ENCODE assay signal across 23 cellular contexts in the genomic region with DNA sequence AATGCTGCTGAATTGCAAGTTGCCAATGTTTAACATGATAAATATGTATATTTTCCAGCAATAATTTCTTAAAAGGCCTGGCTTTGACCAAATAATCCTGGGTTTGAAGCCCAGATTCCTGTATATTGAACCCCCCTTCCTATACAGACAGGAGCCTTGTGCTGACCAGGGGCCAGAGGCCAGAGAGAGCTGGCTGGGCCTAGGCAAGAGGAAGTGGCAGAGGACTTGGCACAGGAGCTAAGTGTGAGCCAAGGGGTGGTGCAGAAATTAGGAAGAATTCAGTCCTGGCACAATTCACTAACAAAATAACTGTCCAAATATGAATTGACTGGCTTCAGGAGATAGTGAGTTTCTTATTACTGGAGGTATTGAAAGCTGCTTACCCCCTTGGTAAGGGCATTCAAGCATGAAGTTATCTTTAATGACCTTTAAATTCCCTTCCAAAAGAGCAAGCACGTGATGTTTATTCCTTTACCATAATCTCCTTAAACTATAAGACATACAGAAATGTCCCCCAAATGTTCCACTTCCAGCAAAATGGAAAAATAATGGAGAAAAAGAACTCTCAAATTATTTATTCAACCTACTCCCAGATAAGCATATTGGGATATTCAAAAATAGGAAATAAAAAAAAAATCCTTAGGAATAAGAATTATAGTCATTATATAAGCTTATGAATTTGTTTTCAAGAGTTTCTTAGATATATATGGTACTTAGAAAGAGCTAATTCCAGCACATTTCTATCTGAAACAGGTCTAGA. TPM values are rescaled to one million over a fixed set of nuclear protein-coding genes. Genes with fewer than 3 reads are reported as not detected.
DNase-seq lines count a peak whose midpoint lies in the region; ATAC-seq and TF ChIP-seq lines count a peak whose summit lies in the region.
"Had no signal": no experiment of that assay in that cellular context is flagged by ENCODE, and none has a peak within 500 bp of the region (broad histone marks: within the 10 kb centered on the region; RNA-seq: fewer than 3 reads in every experiment).

No MANE protein-coding gene starts in this region.

- CTCF ChIA-PET in IMR-90 (lab: Yijun Ruan, JAX), result interaction anchor here (1.6 kb wide), 1 partner anchor 11 kb away, joined by 5 read pairs; no protein-coding TSS in a partner anchor
- CTCF ChIA-PET in WTC11 (lab: Charles Lee), result no interaction called here

- H3K27me3 ChIP-seq in IMR-90 (ENCODE audit: control insufficient read depth, insufficient read depth, low read length) (no peaks in the 10 kb centered on the region), osteoblast (ENCODE audit: insufficient read depth, low read length) (no peaks in the 10 kb centered on the region), Peyer's patch (no peaks in the 10 kb centered on the region)
- H3K27me3 ChIP-seq in effector memory CD4-positive, alpha-beta T cell (replicated peaks; ENCODE audit: control insufficient read depth, insufficient read depth, low read length, poor library complexity, severe bottlenecking), result no peaks in the 10 kb centered on the region
- H3K27me3 ChIP-seq: adrenal gland, esophagus squamous epithelium, ovary, vagina had no signal

- no peak overlapping the region for H2BK20ac ChIP-seq in IMR-90 (ENCODE audit: low read depth, low read length)

- no peak overlapping the region for H4K91ac ChIP-seq in IMR-90 (ENCODE audit: insufficient read depth, low read depth, low read length)

- peaks cover 20% of the 10 kb centered on the region for H3K4me1 Mint-ChIP-seq in WTC11

- H3K27ac ChIP-seq in IMR-90 (ENCODE audit: insufficient read depth, low read length), result no peak overlapping the region
- no peak overlapping the region for H3K27ac ChIP-seq in osteoblast (ENCODE audit: low read depth, low read length)
- no peak overlapping the region for H3K27ac ChIP-seq in effector memory CD4-positive, alpha-beta T cell (ENCODE audit: insufficient read depth, low read length, poor library complexity, severe bottlenecking)
- no peak overlapping the region for H3K27ac ChIP-seq in Peyer's patch
- H3K27ac ChIP-seq: adrenal gland, esophagus squamous epithelium, ovary, PC-9, vagina had no signal

- no peak for ATAC-seq in IMR-90 (ENCODE audit: low read depth)
- ATAC-seq in WTC11, result 0 out of 2 replicates have a peak, but pooled peaks have one; percentile 18
- ATAC-seq: activated CD8-positive, alpha-beta memory T cell treated with anti-CD3 and anti-CD28 coated beads, Interleukin-2, amount 10 ng/mL, durations not matched to agents 7 days and 5 days had no signal

- no peaks in the 10 kb centered on the region for H3K9me3 Mint-ChIP-seq in WTC11

- no peak for TF ChIP-seq POLR2A in IMR-90 (IDR thresholded peaks at IDR 0.05; ENCODE audit: low read depth, low read length)
- TF ChIP-seq POLR2A in Peyer's patch (IDR thresholded peaks at IDR 0.05), result no peak

- H3K56ac ChIP-seq in IMR-90 (ENCODE audit: extremely low read depth, insufficient read depth, low read length), result no peak overlapping the region

- H3K9ac ChIP-seq in IMR-90 (ENCODE audit: low read depth, low read length), result no peak overlapping the region
- H3K9ac ChIP-seq: SK-N-SH had no signal

- no peak overlapping the region for H2BK5ac ChIP-seq in IMR-90 (ENCODE audit: low read depth, low read length, poor library complexity, severe bottlenecking)

- TF ChIP-seq CTCF in IMR-90 (conservative IDR thresholded peaks at IDR 0.05; ENCODE audit: low read depth, low read length), result no peak
- no peak for TF ChIP-seq CTCF in WTC11 (IDR thresholded peaks at IDR 0.05)
- no peak for TF ChIP-seq CTCF in osteoblast (IDR thresholded peaks at IDR 0.05; ENCODE audit: extremely low read depth, low read depth, low read length)
- no peak for TF ChIP-seq CTCF in Peyer's patch (IDR thresholded peaks at IDR 0.05)

- H2AFZ ChIP-seq in IMR-90 (replicated peaks; ENCODE audit: low read length, poor library complexity) (no peak overlapping the region), osteoblast (ENCODE audit: low read length) (peak overlapping the region; percentile 9)
- H2AFZ ChIP-seq: PC-9 had no signal

- peaks cover 11 to 23% of the 10 kb centered on the region in 2 experiments; a peak in 3 of 4 replicates for H3K79me1 ChIP-seq in IMR-90 (ENCODE audit: low read depth in 1 of 2, low read length in 2 of 2)

- H3K4me3 ChIP-seq in IMR-90 (ENCODE audit: insufficient read depth, low read depth, low read length), result no peak overlapping the region
- no peak overlapping the region for H3K4me3 ChIP-seq in osteoblast (ENCODE audit: insufficient read depth, low read length)
- no peak overlapping the region for H3K4me3 ChIP-seq in effector memory CD4-positive, alpha-beta T cell (ENCODE audit: insufficient read depth, low read depth, low read length, poor library complexity, severe bottlenecking)
- no peak overlapping the region for H3K4me3 ChIP-seq in Peyer's patch
- H3K4me3 ChIP-seq: adrenal gland, esophagus squamous epithelium, ovary, PC-9, vagina had no signal

- H3K18ac ChIP-seq in IMR-90 (ENCODE audit: low read depth, low read length), result no peak overlapping the region

- no peak overlapping the region for H2BK15ac ChIP-seq in IMR-90 (ENCODE audit: low read depth, low read length)

- peak overlapping the region; percentile 66 for H2AK9ac ChIP-seq in IMR-90 (replicated peaks; ENCODE audit: low read depth, low read length, poor library complexity)

- H3K4me3 Mint-ChIP-seq in WTC11, result no peak overlapping the region
- H3K4me3 Mint-ChIP-seq: activated CD8-positive, alpha-beta memory T cell treated with anti-CD3 and anti-CD28 coated beads, Interleukin-2, amount 10 ng/mL, durations not matched to agents 7 days and 5 days; B cell had no signal

- H3K79me2 ChIP-seq in osteoblast (ENCODE audit: insufficient read depth, low read length), result no peaks in the 10 kb centered on the region

- dilution Hi-C loops in IMR-90 (cut with HindIII; ENCODE audit: low sequenced_read_pairs, unreplicated experiment), result no loop called here

- BruUV-seq in IMR-90 (replicated peaks; lab: Mats Ljungman, UMichigan), result no TSS peak

- H3K36me3 ChIP-seq in IMR-90 (ENCODE audit: control insufficient read depth, insufficient read depth, low read length), result no peaks in the 10 kb centered on the region; the same call in 1 of the 2 replicates
- H3K36me3 ChIP-seq in osteoblast (ENCODE audit: insufficient read depth, low read length), result no peaks in the 10 kb centered on the region
- no peaks in the 10 kb centered on the region for H3K36me3 ChIP-seq in effector memory CD4-positive, alpha-beta T cell (ENCODE audit: control insufficient read depth, insufficient read depth, low read length)
- H3K36me3 ChIP-seq in Peyer's patch, result no peaks in the 10 kb centered on the region
- H3K36me3 ChIP-seq: adrenal gland, esophagus squamous epithelium, ovary, vagina had no signal

- H3K9me3 ChIP-seq in IMR-90 (ENCODE audit: control insufficient read depth, insufficient read depth, low read length) (no peaks in the 10 kb centered on the region), osteoblast (ENCODE audit: low read depth, low read length) (no peaks in the 10 kb centered on the region), Peyer's patch (no peaks in the 10 kb centered on the region)
- no peaks in the 10 kb centered on the region for H3K9me3 ChIP-seq in effector memory CD4-positive, alpha-beta T cell (ENCODE audit: control insufficient read depth, low read length)
- H3K9me3 ChIP-seq: adrenal gland, esophagus squamous epithelium, ovary, SK-N-SH, vagina had no signal

- no peak overlapping the region for H3K4ac ChIP-seq in IMR-90 (ENCODE audit: low read depth, low read length)

- intact Hi-C loops in IMR-90 (cut with micrococcal nuclease), result loop anchor here (5.0 kb wide), 1 partner anchor 40 kb away; no protein-coding TSS in a partner anchor

- no peak for TF ChIP-seq RAD21 in IMR-90 (IDR thresholded peaks at IDR 0.05; ENCODE audit: low read length)

- no peak overlapping the region for H3K27ac Mint-ChIP-seq in WTC11
- H3K27ac Mint-ChIP-seq: activated CD8-positive, alpha-beta memory T cell treated with anti-CD3 and anti-CD28 coated beads, Interleukin-2, amount 10 ng/mL, durations not matched to agents 7 days and 5 days; B cell had no signal

- peak overlapping the region; percentile 31; the same call in 1 of the 2 replicates for H4K5ac ChIP-seq in IMR-90 (ENCODE audit: low read depth, low read length)

- no peak overlapping the region for H3K23ac ChIP-seq in IMR-90 (ENCODE audit: low read depth, low read length)

- H4K20me1 ChIP-seq in IMR-90 (ENCODE audit: insufficient read depth, low read length) (no peaks in the 10 kb centered on the region), osteoblast (ENCODE audit: insufficient read depth, low read length) (no peaks in the 10 kb centered on the region)

- H3K4me1 ChIP-seq in IMR-90 (ENCODE audit: control insufficient read depth, insufficient read depth, low read length) (no peaks in the 10 kb centered on the region), osteoblast (ENCODE audit: insufficient read depth, low read length) (no peaks in the 10 kb centered on the region), Peyer's patch (no peaks in the 10 kb centered on the region)
- H3K4me1 ChIP-seq in effector memory CD4-positive, alpha-beta T cell (ENCODE audit: control insufficient read depth, insufficient read depth, low read length, poor library complexity, severe bottlenecking), result no peaks in the 10 kb centered on the region
- H3K4me1 ChIP-seq: adrenal gland had no signal

- no peak overlapping the region for H4K8ac ChIP-seq in IMR-90 (ENCODE audit: low read depth in 2 of 2, low read length in 2 of 2)

- H3K14ac ChIP-seq in IMR-90 (replicated peaks; ENCODE audit: low read depth, low read length), result no peak overlapping the region

- no peaks in the 10 kb centered on the region for H3K36me3 Mint-ChIP-seq in WTC11

- H2BK120ac ChIP-seq in IMR-90 (ENCODE audit: low read depth, low read length), result no peak overlapping the region

- in situ Hi-C loops in IMR-90 (cut with MboI; ENCODE audit: low sequenced_read_pairs), result no loop called here

- H3K4me2 ChIP-seq in IMR-90 (ENCODE audit: low read depth, low read length) (no peak overlapping the region), osteoblast (ENCODE audit: insufficient read depth, low read length) (no peak overlapping the region)
- H3K4me2 ChIP-seq: PC-9, SK-N-SH had no signal

- no CpG with 5 or more reads among the region's 1 CpG for WGBS in IMR-90 (ENCODE audit: extremely low coverage in 2 of 2, insufficient read length in 1 of 2), 2 experiments

- no peaks in the 10 kb centered on the region; the same call in 1 of the 2 replicates for H3K9me1 ChIP-seq in IMR-90 (ENCODE audit: insufficient read depth, low read length)

- no peaks in the 10 kb centered on the region for H3K27me3 Mint-ChIP-seq in WTC11 (ENCODE audit: low read depth)
- H3K27me3 Mint-ChIP-seq: activated CD8-positive, alpha-beta memory T cell treated with anti-CD3 and anti-CD28 coated beads, Interleukin-2, amount 10 ng/mL, durations not matched to agents 7 days and 5 days; B cell had no signal

- H2AK5ac ChIP-seq in IMR-90 (ENCODE audit: low read depth, low read length), result no peak overlapping the region

- POLR2A ChIA-PET in IMR-90 (lab: Charles Lee; ENCODE audit: unreplicated experiment), result no interaction called here
- POLR2A ChIA-PET in WTC11 (lab: Charles Lee), result no interaction called here

- DNase-seq in COLO829 (ENCODE audit: low spot score) (peak; percentile 53), IMR-90 (no peak), WTC11 (ENCODE audit: low spot score) (no peak), osteoblast (ENCODE audit: insufficient read length, low spot score, missing footprints) (no peak), NOMO-1 (lab: John Stamatoyannopoulos, UW; ENCODE audit: unreplicated experiment in 2 of 2) (no peak), Peyer's patch (no peak)
- DNase-seq in effector memory CD4-positive, alpha-beta T cell, result no peak
- DNase-seq: activated CD4-positive, alpha-beta T cell treated with anti-CD3 and anti-CD28 coated beads for 4 hours; activated CD8-positive, alpha-beta memory T cell treated with anti-CD3 and anti-CD28 coated beads, Interleukin-2, amount 10 ng/mL, durations not matched to agents 7 days and 5 days; activated effector memory CD4-positive, alpha-beta T cell treated with Interleukin-2 at 50 U/mL for 16 hours; Calu3; effector CD4-positive, alpha-beta T cell; esophagus squamous epithelium; Kasumi-1; NCI-H1417 treated with DMSO at 0.1 percent for 48 hours; ovary; PC-9; SK-N-SH; stimulated activated CD4-positive, alpha-beta T cell treated with anti-CD3 and anti-CD28 coated beads, Interleukin-2, amount 100 ng/mL, for 24 hours; T1000 had no signal

RNA-seq across cellular contexts. Expression of a gene that starts 26.6 kb away (rescaled TPM):
- total RNA-seq in IMR-90 (2012; rRNA removed), result 10.0 and 10.3 TPM in 2 replicates
- 3.2 and 4.0 TPM in 2 replicates for polyA plus RNA-seq in IMR-90 (2012; rRNA removed)
- 1.6 and 1.8 TPM in 2 replicates for polyA plus RNA-seq in IMR-90 (2012; cell fraction: cytosol; rRNA removed)
- 0.94 and 4.1 TPM in 2 replicates for polyA plus RNA-seq in IMR-90 (2012; cell fraction: nucleus; rRNA removed; ENCODE audit: low replicate concordance)
- 5.0 to 8.1 TPM (median 5.2 TPM) in 3 replicates for total RNA-seq in WTC11 (2021)
- total RNA-seq in osteoblast, result 53.6 and 66.2 TPM in 2 replicates
- 10 to 100 TPM in 2 of 4 donors, 1 to 10 TPM in 2; 7.7 to 32.2 (median 9.5) TPM for total RNA-seq in Peyer's patch
